Comparison of ENCODE assay signal across 20 cellular contexts in the genomic region with DNA sequence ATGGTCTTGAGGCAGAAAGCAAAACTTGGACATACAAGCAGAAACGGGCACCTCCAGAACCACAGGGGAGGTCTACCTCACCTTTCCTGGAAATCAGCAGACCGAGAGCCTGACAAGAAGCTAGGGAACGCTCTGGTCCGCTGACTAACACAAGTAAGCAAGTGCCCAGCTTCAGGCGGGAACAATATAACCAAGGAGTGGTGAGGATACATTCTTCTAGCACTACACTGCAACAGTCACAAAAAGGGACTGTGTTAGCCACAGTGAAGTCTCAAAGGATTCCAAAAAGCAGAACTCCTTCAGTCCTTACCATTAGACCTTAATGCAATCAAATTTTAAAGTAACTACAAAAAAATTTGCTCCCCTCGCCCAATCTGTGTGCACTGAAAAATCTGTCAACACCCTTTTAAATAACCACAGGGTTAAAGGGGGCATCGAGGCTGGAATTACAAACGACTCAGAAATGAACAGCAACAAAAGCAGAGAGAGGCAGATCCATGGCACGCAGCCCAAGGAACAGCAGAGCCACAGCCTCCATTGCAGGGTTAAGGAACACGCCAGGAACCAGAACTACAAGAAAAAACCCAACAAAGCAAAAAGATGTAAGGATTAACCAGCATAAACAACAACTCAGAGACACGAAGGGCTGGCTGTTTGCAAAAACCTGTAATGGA. TPM values are rescaled to one million over a fixed set of nuclear protein-coding genes. Genes with fewer than 3 reads are reported as not detected.
DNase-seq lines count a peak whose midpoint lies in the region; ATAC-seq, FAIRE-seq and TF ChIP-seq lines count a peak whose summit lies in the region.
"Had no signal": no experiment of that assay in that cellular context is flagged by ENCODE, and none has a peak within 500 bp of the region (broad histone marks: within the 10 kb centered on the region; RNA-seq: fewer than 3 reads in every experiment).

No MANE protein-coding gene starts in this region.

- H3K27me3 Mint-ChIP-seq in astrocyte (ENCODE audit: low read depth, unreplicated experiment): no peaks in the 10 kb centered on the region
- no peaks in the 10 kb centered on the region for H3K27me3 Mint-ChIP-seq in activated T-cell treated with anti-CD3 and anti-CD28 coated beads, Interleukin-2, amount 50 U/mL, for 4 hours (ENCODE audit: low read depth)
- H3K27me3 Mint-ChIP-seq: activated CD8-positive, alpha-beta T cell treated with anti-CD3 and anti-CD28 coated beads for 36 hours; activated naive CD8-positive, alpha-beta T cell had no signal

- H3K36me3 Mint-ChIP-seq in astrocyte (ENCODE audit: low read depth, unreplicated experiment): peaks cover 21% of the 10 kb centered on the region
- peaks cover 22% of the 10 kb centered on the region for H3K36me3 Mint-ChIP-seq in activated T-cell treated with anti-CD3 and anti-CD28 coated beads, Interleukin-2, amount 50 U/mL, for 4 hours (ENCODE audit: insufficient read depth)

- no peak for FAIRE-seq in astrocyte (lab: Jason Lieb, UNC)
- FAIRE-seq: bronchial epithelial cell had no signal

- H3K27ac ChIP-seq in HEK293 (ENCODE audit: extremely low read depth, low read depth, low read length) (no peak overlapping the region), astrocyte (ENCODE audit: low read depth, low read length) (peak overlapping the region; percentile 32)
- H3K27ac ChIP-seq: heart right ventricle, neutrophil had no signal

- H3K4me3 Mint-ChIP-seq in astrocyte (ENCODE audit: unreplicated experiment): no peak overlapping the region
- no peak overlapping the region for H3K4me3 Mint-ChIP-seq in activated T-cell treated with anti-CD3 and anti-CD28 coated beads, Interleukin-2, amount 50 U/mL, for 4 hours
- H3K4me3 Mint-ChIP-seq: activated CD8-positive, alpha-beta T cell treated with anti-CD3 and anti-CD28 coated beads for 36 hours; activated naive CD8-positive, alpha-beta T cell; H9 had no signal

- H3K4me2 ChIP-seq in astrocyte (ENCODE audit: low read length): peak overlapping the region; percentile 69

- CTCF ChIA-PET in HEK293 (lab: Yijun Ruan, JAX): no interaction called here

- intact Hi-C loops in cardiac septum (cut with DNase I): no loop called here
- intact Hi-C loops in lower leg skin (cut with DNase I; ENCODE audit: low total_unique reads): no loop called here

- peak overlapping the region; percentile 30 for H3K9ac ChIP-seq in astrocyte (ENCODE audit: low read length)

- WGBS in lower leg skin, 2 donors: 80 to 83% methylated on average over 11 of the region's 11 CpGs

- peaks cover 6% of the 10 kb centered on the region for H3K4me1 Mint-ChIP-seq in astrocyte (ENCODE audit: low read depth, unreplicated experiment)
- H3K4me1 Mint-ChIP-seq in activated T-cell treated with anti-CD3 and anti-CD28 coated beads, Interleukin-2, amount 50 U/mL, for 4 hours (ENCODE audit: low read depth): peaks cover 16% of the 10 kb centered on the region

- H3K9me3 ChIP-seq in HEK293 (ENCODE audit: control insufficient read depth, insufficient read depth, low read depth, low read length) (no peaks in the 10 kb centered on the region), astrocyte (ENCODE audit: insufficient read depth, low read depth, low read length) (no peaks in the 10 kb centered on the region)
- H3K9me3 ChIP-seq: heart right ventricle, neutrophil had no signal

- peaks cover 95% of the 10 kb centered on the region for H3K79me2 ChIP-seq in astrocyte (ENCODE audit: insufficient read depth, low read length)

- H2AFZ ChIP-seq in astrocyte (ENCODE audit: low read depth, low read length): no peak overlapping the region

- DNase-seq in astrocyte (ENCODE audit: low read depth) (peak; percentile 78), fibroblast of villous mesenchyme (ENCODE audit: low read depth) (peak; percentile 39), renal cortical epithelial cell (ENCODE audit: low read depth) (peak; percentile 88), cardiac septum (ENCODE audit: low spot score) (no peak), lower leg skin (ENCODE audit: low spot score in 2 of 2) (no peak)
- no peak for DNase-seq in activated T-cell treated with anti-CD3 and anti-CD28 coated beads, Interleukin-2, amount 50 U/mL, for 4 hours
- DNase-seq: activated CD8-positive, alpha-beta T cell treated with anti-CD3 and anti-CD28 coated beads for 36 hours; activated T-cell treated with anti-CD3 and anti-CD28 coated beads, Interleukin-2, amount 50 U/mL, for 48 hours; H9; heart right ventricle; KBM-7; NCI-H1048; NCI-H2081 treated with DMSO at 0.1 percent for 48 hours; NCI-H524; T-helper 2 cell had no signal

- H3K36me3 ChIP-seq in HEK293 (ENCODE audit: control insufficient read depth in 2 of 2, insufficient read depth in 1 of 2, low read length in 2 of 2) (peaks cover 22 to 71% of the 10 kb centered on the region in 2 experiments; a peak in 2 of 3 replicates), astrocyte (ENCODE audit: insufficient read depth, low read length) (peaks cover 14% of the 10 kb centered on the region)

- peaks cover 89% of the 10 kb centered on the region for H4K20me1 ChIP-seq in astrocyte (ENCODE audit: insufficient read depth, low read length)

- H3K27me3 ChIP-seq in astrocyte (ENCODE audit: insufficient read depth, low read length): no peaks in the 10 kb centered on the region
- H3K27me3 ChIP-seq: heart right ventricle, neutrophil had no signal

- no peak for TF ChIP-seq POLR2A in lower leg skin (IDR thresholded peaks at IDR 0.05)

- H3K4me1 ChIP-seq in HEK293 (ENCODE audit: control insufficient read depth, insufficient read depth, low read length) (no peaks in the 10 kb centered on the region; the same call in 1 of the 2 replicates), astrocyte (ENCODE audit: insufficient read depth, low read length) (peaks cover 6% of the 10 kb centered on the region)

- no peak for ATAC-seq in activated T-cell treated with anti-CD3 and anti-CD28 coated beads, Interleukin-2, amount 50 U/mL, for 4 hours
- no peak for ATAC-seq in SK-N-SH treated with all-trans-retinoic acid at 6 μM for 48 hours
- ATAC-seq: activated CD8-positive, alpha-beta T cell treated with anti-CD3 and anti-CD28 coated beads for 36 hours; heart right ventricle had no signal

- POLR2A ChIA-PET in HEK293 (lab: Yijun Ruan, JAX): no interaction called here

- H3K27ac Mint-ChIP-seq in astrocyte (ENCODE audit: unreplicated experiment): no peak overlapping the region
- H3K27ac Mint-ChIP-seq: activated CD8-positive, alpha-beta T cell treated with anti-CD3 and anti-CD28 coated beads for 36 hours; activated naive CD8-positive, alpha-beta T cell had no signal

- H3K4me3 ChIP-seq in HEK293 (ENCODE audit: low read depth, low read length) (no peak overlapping the region), astrocyte (ENCODE audit: insufficient read depth, low read depth, low read length) (no peak overlapping the region), fibroblast of villous mesenchyme (ENCODE audit: low read depth, low read length) (no peak overlapping the region), lower leg skin (ENCODE audit: low read depth, poor library complexity, severe bottlenecking) (no peak overlapping the region)
- H3K4me3 ChIP-seq: heart right ventricle had no signal

- no peaks in the 10 kb centered on the region for H3K9me3 Mint-ChIP-seq in astrocyte (ENCODE audit: unreplicated experiment)
- H3K9me3 Mint-ChIP-seq in activated T-cell treated with anti-CD3 and anti-CD28 coated beads, Interleukin-2, amount 50 U/mL, for 4 hours: no peaks in the 10 kb centered on the region
- H3K9me3 Mint-ChIP-seq: activated CD8-positive, alpha-beta T cell treated with anti-CD3 and anti-CD28 coated beads for 36 hours; H9 had no signal

- no peak for TF ChIP-seq CTCF in HEK293 (tag by site-specific recombination; IDR thresholded peaks at IDR 0.05)
- TF ChIP-seq CTCF in astrocyte (IDR thresholded peaks at IDR 0.05; ENCODE audit: insufficient read depth, low read depth, low read length): no peak
- TF ChIP-seq CTCF in fibroblast of villous mesenchyme (IDR thresholded peaks at IDR 0.05; ENCODE audit: insufficient read depth, low read depth, low read length): no peak
- TF ChIP-seq CTCF in lower leg skin (IDR thresholded peaks at IDR 0.05): no peak

TF ChIP-seq in HEK293, 187 proteins besides CTCF, POLR2A, EP300 and RAD21:
- TF ChIP-seq ZXDB (tag by site-specific recombination; IDR thresholded peaks at IDR 0.05) (no peak), KLF16 (tag by site-specific recombination; IDR thresholded peaks at IDR 0.05) (no peak), ZNF561 (tag by site-specific recombination; IDR thresholded peaks at IDR 0.05; ENCODE audit: borderline replicate concordance) (peak; percentile 46; the same call in 1 of the 2 replicates), ZNF292 (tag by site-specific recombination; IDR thresholded peaks at IDR 0.05; ENCODE audit: borderline replicate concordance, low read depth) (no peak), ZBTB8A (tag by site-specific recombination; IDR thresholded peaks at IDR 0.05) (no peak)

RNA-seq across cellular contexts. Expression of gene THAP4, which starts 7.1 kb away (rescaled TPM):
- total RNA-seq in astrocyte (46.0 and 47.2 TPM in 2 replicates), fibroblast of villous mesenchyme (35.4 and 36.7 TPM in 2 replicates), renal cortical epithelial cell (35.1 and 39.2 TPM in 2 replicates), cardiac septum (73.2 TPM), lower leg skin (10 to 100 TPM; 52.4 to 60.7 (median 58.3) TPM)
- 10 to 100 TPM; 58.6 to 61.8 (median 59.0) TPM for total RNA-seq in activated T-cell treated with anti-CD3 and anti-CD28 coated beads, Interleukin-2, amount 50 U/mL, for 4 hours

RNA-seq across cellular contexts. Expression of gene ATG4B, which starts 7.6 kb away (rescaled TPM):
- total RNA-seq in astrocyte: 75.4 and 83.2 TPM in 2 replicates
- total RNA-seq in fibroblast of villous mesenchyme: 36.7 and 47.1 TPM in 2 replicates
- total RNA-seq in renal cortical epithelial cell: 53.0 and 106 TPM in 2 replicates
- 10 to 100 TPM; 72.6 to 82.4 (median 75.3) TPM for total RNA-seq in activated T-cell treated with anti-CD3 and anti-CD28 coated beads, Interleukin-2, amount 50 U/mL, for 4 hours
- 46.4 TPM for total RNA-seq in cardiac septum
- 10 to 100 TPM; 48.4 to 86.2 (median 63.3) TPM for total RNA-seq in lower leg skin

RNA-seq across cellular contexts. Expression of gene DTYMK, which starts 56.7 kb away (rescaled TPM):
- total RNA-seq in astrocyte (25.5 and 26.1 TPM in 2 replicates), fibroblast of villous mesenchyme (33.2 and 40.9 TPM in 2 replicates), renal cortical epithelial cell (12.2 and 47.4 TPM in 2 replicates), cardiac septum (10.5 TPM), lower leg skin (10 to 100 TPM in 3 of 4 donors, 1 to 10 TPM in 1; 6.6 to 16.2 (median 12.0) TPM)
- total RNA-seq in activated T-cell treated with anti-CD3 and anti-CD28 coated beads, Interleukin-2, amount 50 U/mL, for 4 hours: 100 to 1,000 TPM in 1 of 3 donors, 10 to 100 TPM in 2; 89.5 to 110 (median 94.9) TPM

Comparison
In these comparisons a context has a peak if more than half of its experiments do, and no peak if none do; other contexts are left out.
1. DNase-seq: peak in astrocyte (single experiment), fibroblast of villous mesenchyme (single experiment) and renal cortical epithelial cell (single experiment); none in activated T-cell treated with anti-CD3 and anti-CD28 coated beads, Interleukin-2, amount 50 U/mL, for 4 hours (single experiment), cardiac septum (single experiment) and lower leg skin (0 of 2).